10 cellular contexts compared by ENCODE assay signal in the genomic region with DNA sequence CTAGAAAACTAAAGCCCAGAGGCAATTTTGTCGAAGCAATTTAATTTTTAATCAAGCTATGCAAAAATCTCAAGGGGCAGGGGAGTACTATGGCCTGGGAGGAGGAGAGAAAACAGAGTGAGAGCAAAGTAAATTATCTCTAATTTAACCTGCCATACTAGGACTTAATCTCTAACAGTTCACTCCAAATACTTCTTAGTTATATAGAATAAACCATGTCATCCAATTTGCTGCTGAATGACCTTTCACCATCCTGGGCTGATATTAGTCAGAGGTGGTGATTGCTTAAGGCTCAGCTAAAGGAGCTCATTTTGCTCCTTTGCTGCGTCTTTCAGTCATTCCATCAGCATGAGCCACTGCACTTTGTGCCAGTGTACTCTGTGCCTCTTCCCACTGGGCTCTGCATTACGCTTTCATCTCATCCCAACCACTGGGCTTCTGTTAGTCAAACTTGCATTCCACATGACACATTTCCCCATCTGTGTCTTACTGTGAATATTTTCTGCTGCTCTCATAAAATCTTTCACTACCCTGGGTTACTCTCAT.
A peak's percentile ranks its signal among the peaks of the same experiment; 100 is the strongest.
DNase-seq lines count a peak whose midpoint lies in the region; ATAC-seq and TF ChIP-seq lines count a peak whose summit lies in the region.
"Had no signal": no experiment of that assay in that cellular context is flagged by ENCODE, and none has a peak within 500 bp of the region (broad histone marks: within the 10 kb centered on the region; RNA-seq: fewer than 3 reads in every experiment).

No MANE protein-coding gene starts in this region.

- H3K36me3 Mint-ChIP-seq in activated naive CD4-positive, alpha-beta T cell treated with anti-CD3 and anti-CD28 coated beads for 36 hours (ENCODE audit: low read depth), result no peaks in the 10 kb centered on the region

- no peak overlapping the region for H2AFZ ChIP-seq in mesenchymal stem cell (ENCODE audit: low read depth, low read length)

- no peak overlapping the region for H4K8ac ChIP-seq in mesenchymal stem cell (ENCODE audit: low read length)

- no peaks in the 10 kb centered on the region for H3K4me1 Mint-ChIP-seq in activated naive CD4-positive, alpha-beta T cell treated with anti-CD3 and anti-CD28 coated beads for 36 hours (ENCODE audit: low read depth)
- H3K4me1 Mint-ChIP-seq: B cell had no signal

- H2BK5ac ChIP-seq in mesenchymal stem cell (ENCODE audit: low read depth, low read length, poor library complexity, severe bottlenecking), result peak overlapping the region; percentile 98

- H3K27ac Mint-ChIP-seq in activated naive CD4-positive, alpha-beta T cell treated with anti-CD3 and anti-CD28 coated beads for 36 hours, result no peak overlapping the region
- H3K27ac Mint-ChIP-seq: B cell had no signal

- DNase-seq in Right ventricle myocardium inferior (ENCODE audit: missing footprints) (no peak), cardiac septum (ENCODE audit: low spot score) (no peak), colonic mucosa (no peak), mesenchymal stem cell (peak; percentile 98), NCI-H2171 (lab: John Stamatoyannopoulos, UW) (no peak), NCI-H146 treated with DMSO at 0.1 percent for 48 hours (lab: John Stamatoyannopoulos, UW; ENCODE audit: unreplicated experiment) (no peak)
- no peak for DNase-seq in activated naive CD4-positive, alpha-beta T cell treated with anti-CD3 and anti-CD28 coated beads for 36 hours
- no peak for DNase-seq in stimulated activated CD4-positive, alpha-beta T cell treated with anti-CD3 and anti-CD28 coated beads, Interleukin-4, amount 100 ng/mL, for 4 hours

- H3K4me3 Mint-ChIP-seq in activated naive CD4-positive, alpha-beta T cell treated with anti-CD3 and anti-CD28 coated beads for 36 hours, result no peak overlapping the region
- H3K4me3 Mint-ChIP-seq: B cell, neural crest cell had no signal

- intact Hi-C loops in Right ventricle myocardium inferior (cut with DNase I), result no loop called here
- intact Hi-C loops in cardiac septum (cut with DNase I), result no loop called here
- intact Hi-C loops in colonic mucosa (cut with DNase I), result no loop called here
- intact Hi-C loops in activated naive CD4-positive, alpha-beta T cell treated with anti-CD3 and anti-CD28 coated beads for 36 hours (cut with micrococcal nuclease), result no loop called here

- H3K23ac ChIP-seq in mesenchymal stem cell (ENCODE audit: low read length in 2 of 2), result no peak overlapping the region

- ATAC-seq in Right ventricle myocardium inferior, result peak; percentile 92

- H3K4me1 ChIP-seq in colonic mucosa, result no peaks in the 10 kb centered on the region
- peaks cover 5% of the 10 kb centered on the region for H3K4me1 ChIP-seq in mesenchymal stem cell (ENCODE audit: control insufficient read depth, insufficient read depth, low read depth, low read length)

- CTCF ChIA-PET in activated naive CD4-positive, alpha-beta T cell treated with anti-CD3 and anti-CD28 coated beads for 36 hours (lab: Charles Lee), result interaction anchor here (0.6 kb wide), 1 partner anchor 21 kb away, joined by 3 read pairs; no protein-coding TSS in a partner anchor

- H4K91ac ChIP-seq in mesenchymal stem cell (ENCODE audit: low read length), result no peak overlapping the region

- H3K27me3 Mint-ChIP-seq in activated naive CD4-positive, alpha-beta T cell treated with anti-CD3 and anti-CD28 coated beads for 36 hours (ENCODE audit: low read depth), result no peaks in the 10 kb centered on the region
- H3K27me3 Mint-ChIP-seq: B cell had no signal

- H3K18ac ChIP-seq in mesenchymal stem cell (ENCODE audit: low read depth in 1 of 2, low read length in 2 of 2), result peak overlapping the region in 1 of 2 experiments; percentile 91

- H3K27ac ChIP-seq in colonic mucosa (peak overlapping the region; percentile 24), mesenchymal stem cell (ENCODE audit: low read length, poor library complexity, severe bottlenecking) (peak overlapping the region; percentile 100)

- no peak overlapping the region for H3K4me3 ChIP-seq in colonic mucosa
- peak overlapping the region in 1 of 2 experiments; percentile 34 for H3K4me3 ChIP-seq in mesenchymal stem cell (ENCODE audit: insufficient read depth in 1 of 2, low read depth in 1 of 2, low read length in 2 of 2)

- H3K9me3 ChIP-seq in colonic mucosa (no peaks in the 10 kb centered on the region), mesenchymal stem cell (ENCODE audit: control insufficient read depth, low read length) (no peaks in the 10 kb centered on the region)

- H3K36me3 ChIP-seq in colonic mucosa (no peaks in the 10 kb centered on the region), mesenchymal stem cell (ENCODE audit: control insufficient read depth in 1 of 2, insufficient read depth in 2 of 2, low read depth in 1 of 2, low read length in 2 of 2) (no peaks in the 10 kb centered on the region)

- H2AK5ac ChIP-seq in mesenchymal stem cell (ENCODE audit: low read length, severe bottlenecking), result peak overlapping the region; percentile 98

- no peak overlapping the region for H3K9ac ChIP-seq in colonic mucosa (ENCODE audit: low read depth in 2 of 2, low read length in 2 of 2)
- H3K9ac ChIP-seq in mesenchymal stem cell (ENCODE audit: low read length), result peak overlapping the region; percentile 91

- peak overlapping the region; percentile 50 for H3K4me2 ChIP-seq in mesenchymal stem cell (ENCODE audit: low read length, poor library complexity, severe bottlenecking)

- 0% methylated on average over 2 of the region's 3 CpGs for WGBS in mesenchymal stem cell

- TF ChIP-seq CTCF in colonic mucosa (IDR thresholded peaks at IDR 0.05), result no peak

- H2BK120ac ChIP-seq in mesenchymal stem cell (ENCODE audit: low read depth, low read length), result peak overlapping the region; percentile 92

- no peaks in the 10 kb centered on the region for H3K79me1 ChIP-seq in mesenchymal stem cell (replicated peaks; ENCODE audit: low read length, poor library complexity, severe bottlenecking)

- H3K27me3 ChIP-seq in colonic mucosa (no peaks in the 10 kb centered on the region), mesenchymal stem cell (ENCODE audit: control insufficient read depth in 1 of 2, insufficient read depth in 1 of 2, low read length in 2 of 2) (no peaks in the 10 kb centered on the region)

- no peak overlapping the region for H3K14ac ChIP-seq in mesenchymal stem cell (ENCODE audit: low read length in 2 of 2)

- peak overlapping the region in 1 of 2 experiments; percentile 54 for H2BK12ac ChIP-seq in mesenchymal stem cell (ENCODE audit: low read length in 2 of 2)

- H3K9me3 Mint-ChIP-seq in activated naive CD4-positive, alpha-beta T cell treated with anti-CD3 and anti-CD28 coated beads for 36 hours, result no peaks in the 10 kb centered on the region
- H3K9me3 Mint-ChIP-seq: neural crest cell had no signal

- no peak overlapping the region for H3K4ac ChIP-seq in mesenchymal stem cell (ENCODE audit: low read depth in 1 of 2, low read length in 2 of 2)

- H2BK15ac ChIP-seq in mesenchymal stem cell (ENCODE audit: low read depth, poor library complexity, severe bottlenecking), result peak overlapping the region; percentile 63
